ENCODE assay signal across 9 cellular contexts in genomic region chr13:32669030-32669646, GRCh38.
DNase-seq lines count a peak whose midpoint lies in the region; ATAC-seq and TF ChIP-seq lines count a peak whose summit lies in the region.
"Had no signal": no experiment of that assay in that cellular context is flagged by ENCODE, and none has a peak within 500 bp of the region (broad histone marks: within the 10 kb centered on the region; RNA-seq: fewer than 3 reads in every experiment).

No MANE protein-coding gene starts in this region.

- no peak overlapping the region for H3K4me3 Mint-ChIP-seq in CD14-positive monocyte
- H3K4me3 Mint-ChIP-seq: IgD-negative memory B cell had no signal

- peaks cover 48 to 52% of the 10 kb centered on the region in 2 donors for H3K36me3 Mint-ChIP-seq in CD14-positive monocyte

- peak; percentile 58 for ATAC-seq in GM18867 (IDR thresholded peaks at IDR 0.05; ENCODE audit: unreplicated experiment)
- ATAC-seq in HG03039 (IDR thresholded peaks at IDR 0.05; ENCODE audit: unreplicated experiment): no peak

- intact Hi-C loops in CD14-positive monocyte (cut with micrococcal nuclease): no loop called here

- TF ChIP-seq CTCF in CD14-positive monocyte (IDR thresholded peaks at IDR 0.05): peak; percentile 74

- H3K27me3 Mint-ChIP-seq in CD14-positive monocyte (ENCODE audit: low read depth in 3 of 3): no peaks in the 10 kb centered on the region
- H3K27me3 Mint-ChIP-seq: IgD-negative memory B cell had no signal

- DNase-seq in CD14-positive monocyte (ENCODE audit: low spot score) (no peak), NCI-H2227 (lab: John Stamatoyannopoulos, UW; ENCODE audit: unreplicated experiment) (peak; percentile 42), astrocyte of the hippocampus (ENCODE audit: low read depth, low spot score) (peak; percentile 55), kidney tubule cell (ENCODE audit: low spot score) (peak; percentile 46), ecto neural progenitor cell (ENCODE audit: low spot score) (no peak)
- no peak for DNase-seq in activated naive CD4-positive, alpha-beta T cell (lab: John Stamatoyannopoulos, UW)

- H3K27ac Mint-ChIP-seq in CD14-positive monocyte: no peak overlapping the region
- H3K27ac Mint-ChIP-seq: IgD-negative memory B cell had no signal

- no peaks in the 10 kb centered on the region for H3K4me1 Mint-ChIP-seq in CD14-positive monocyte

- H3K9me3 Mint-ChIP-seq in CD14-positive monocyte: peaks cover 0 to 4% (median 0%) of the 10 kb centered on the region in 7 donors
- H3K9me3 Mint-ChIP-seq: IgD-negative memory B cell had no signal

Comparison
In these comparisons a context has a peak if more than half of its experiments do, and no peak if none do; other contexts are left out.
1. DNase-seq: peak in NCI-H2227 (single experiment), astrocyte of the hippocampus (single experiment) and kidney tubule cell (single experiment); none in CD14-positive monocyte (single experiment), activated naive CD4-positive, alpha-beta T cell (0 of 4) and ecto neural progenitor cell (single experiment).